Comparison of ENCODE assay signal across 16 cellular contexts in the genomic region with DNA sequence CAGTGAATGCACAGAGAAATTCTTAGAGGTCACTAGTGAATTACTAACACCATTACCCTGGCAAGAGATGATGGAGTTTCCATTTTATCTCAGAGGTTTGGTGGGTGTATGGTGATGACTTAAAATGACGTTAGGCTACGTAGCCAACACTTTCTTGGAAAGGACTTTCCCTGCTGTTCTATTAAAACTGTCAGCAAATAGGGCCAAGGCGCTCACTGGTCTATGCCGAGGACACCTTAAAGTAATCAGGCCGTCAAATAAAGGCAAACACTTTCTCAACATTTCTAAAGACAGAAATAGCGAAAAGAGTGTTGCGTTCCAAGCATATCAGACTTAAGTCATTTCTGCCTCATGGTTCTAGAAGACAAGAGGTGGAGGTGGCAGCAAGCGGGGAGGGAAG.
A peak's percentile ranks its signal among the peaks of the same experiment; 100 is the strongest.
DNase-seq lines count a peak whose midpoint lies in the region; ATAC-seq and TF ChIP-seq lines count a peak whose summit lies in the region.
"Had no signal": no experiment of that assay in that cellular context is flagged by ENCODE, and none has a peak within 500 bp of the region (broad histone marks: within the 10 kb centered on the region; RNA-seq: fewer than 3 reads in every experiment).

No MANE protein-coding gene starts in this region.

- no peaks in the 10 kb centered on the region for H3K36me3 ChIP-seq in GM23248 (ENCODE audit: low read depth)
- no peaks in the 10 kb centered on the region for H3K36me3 ChIP-seq in osteoblast (ENCODE audit: insufficient read depth, low read length)
- no peaks in the 10 kb centered on the region for H3K36me3 ChIP-seq in thoracic aorta

- no peak overlapping the region for H3K9ac ChIP-seq in GM23248
- H3K9ac ChIP-seq: KMS-11 had no signal

- ATAC-seq in thoracic aorta (ENCODE audit: insufficient number of reproducible peaks, low FRiP score, low read depth): no peak
- ATAC-seq: A549, HepG2 had no signal

- H4K20me1 ChIP-seq in GM23248 (ENCODE audit: insufficient read depth) (no peaks in the 10 kb centered on the region), osteoblast (ENCODE audit: insufficient read depth, low read length) (no peaks in the 10 kb centered on the region)

- no peak overlapping the region for H3K27ac ChIP-seq in GM23248
- peak overlapping the region; percentile 64 to 89 for H3K27ac ChIP-seq in coronary artery
- peak overlapping the region; percentile 98 for H3K27ac ChIP-seq in osteoblast (ENCODE audit: low read depth, low read length)
- H3K27ac ChIP-seq in thoracic aorta: peak overlapping the region; percentile 75 to 76
- H3K27ac ChIP-seq: A549, C4-2B, KMS-11, PC-9 had no signal

- 69 to 70% methylated on average over 8 of the region's 8 CpGs for WGBS in GM23248 (ENCODE audit: low coverage in 1 of 2, low lambda C conversion rate in 2 of 2, missing lambda C conversion rate in 2 of 2), 2 experiments

- no peak overlapping the region for H3K4me3 ChIP-seq in GM23248
- H3K4me3 ChIP-seq in coronary artery: peak overlapping the region; percentile 7
- no peak overlapping the region for H3K4me3 ChIP-seq in osteoblast (ENCODE audit: insufficient read depth, low read length)
- peak overlapping the region; percentile 24 for H3K4me3 ChIP-seq in thoracic aorta
- H3K4me3 ChIP-seq: A549, PC-9 had no signal

- H3K4me1 ChIP-seq in GM23248 (ENCODE audit: insufficient read depth): peaks cover 38% of the 10 kb centered on the region
- peaks cover 51% of the 10 kb centered on the region for H3K4me1 ChIP-seq in osteoblast (ENCODE audit: insufficient read depth, low read length)
- peaks cover 26 to 76% of the 10 kb centered on the region in 2 donors for H3K4me1 ChIP-seq in thoracic aorta (ENCODE audit: control insufficient read depth in 1 of 2, low read depth in 2 of 2)
- H3K4me1 ChIP-seq: A549 had no signal

- H3K79me2 ChIP-seq in GM23248 (ENCODE audit: insufficient read depth) (no peaks in the 10 kb centered on the region), osteoblast (ENCODE audit: insufficient read depth, low read length) (no peaks in the 10 kb centered on the region)

- peaks cover 28% of the 10 kb centered on the region for H3F3A ChIP-seq in GM23248 (ENCODE audit: insufficient read depth)

- H3K27me3 ChIP-seq in GM23248 (replicated peaks; ENCODE audit: insufficient read depth) (no peaks in the 10 kb centered on the region), osteoblast (ENCODE audit: insufficient read depth, low read length) (no peaks in the 10 kb centered on the region), thoracic aorta (replicated peaks; ENCODE audit: insufficient read depth) (no peaks in the 10 kb centered on the region)

- no peak for TF ChIP-seq CTCF in coronary artery (IDR thresholded peaks at IDR 0.05)
- no peak for TF ChIP-seq CTCF in osteoblast (IDR thresholded peaks at IDR 0.05; ENCODE audit: extremely low read depth, low read depth, low read length)
- TF ChIP-seq CTCF in thoracic aorta (IDR thresholded peaks at IDR 0.05): no peak

- DNase-seq in GM23248 (no peak), coronary artery (ENCODE audit: low spot score) (no peak), osteoblast (ENCODE audit: insufficient read length, low spot score, missing footprints) (no peak), thoracic aorta (ENCODE audit: low spot score) (no peak), GDM1 (lab: John Stamatoyannopoulos, UW) (no peak), inferior parietal cortex (ENCODE audit: extremely low spot score) (no peak), foreskin melanocyte (no peak), DMS53 (lab: John Stamatoyannopoulos, UW) (no peak)
- DNase-seq: GOT3, NCI-H2081 treated with DMSO at 0.1 percent for 48 hours, NCI-H510A, PC-9 had no signal

- in situ Hi-C loops in GM23248 (cut with MboI): no loop called here

- no peak overlapping the region for H2AFZ ChIP-seq in GM23248
- no peak overlapping the region for H2AFZ ChIP-seq in osteoblast (ENCODE audit: low read length)
- H2AFZ ChIP-seq: PC-9 had no signal

- H3K9me2 ChIP-seq in GM23248 (ENCODE audit: insufficient read depth): no peaks in the 10 kb centered on the region

- H3K9me3 ChIP-seq in GM23248 (ENCODE audit: low read depth): no peaks in the 10 kb centered on the region
- H3K9me3 ChIP-seq in osteoblast (ENCODE audit: low read depth, low read length): no peaks in the 10 kb centered on the region
- H3K9me3 ChIP-seq in thoracic aorta: no peaks in the 10 kb centered on the region
- H3K9me3 ChIP-seq: A549 had no signal

- H3K4me2 ChIP-seq in GM23248 (ENCODE audit: unreplicated experiment) (peak overlapping the region; percentile 47), osteoblast (ENCODE audit: insufficient read depth, low read length) (peak overlapping the region; percentile 68)
- H3K4me2 ChIP-seq: A549, KMS-11, PC-9 had no signal

Comparison
In these comparisons a context has a peak if more than half of its experiments do, and no peak if none do; other contexts are left out.
1. H3K4me3 ChIP-seq: peak in coronary artery (single experiment) and thoracic aorta (single experiment); none in GM23248 (single experiment) and osteoblast (single experiment).